ENCODE assay signal across 15 cellular contexts in the genomic region with DNA sequence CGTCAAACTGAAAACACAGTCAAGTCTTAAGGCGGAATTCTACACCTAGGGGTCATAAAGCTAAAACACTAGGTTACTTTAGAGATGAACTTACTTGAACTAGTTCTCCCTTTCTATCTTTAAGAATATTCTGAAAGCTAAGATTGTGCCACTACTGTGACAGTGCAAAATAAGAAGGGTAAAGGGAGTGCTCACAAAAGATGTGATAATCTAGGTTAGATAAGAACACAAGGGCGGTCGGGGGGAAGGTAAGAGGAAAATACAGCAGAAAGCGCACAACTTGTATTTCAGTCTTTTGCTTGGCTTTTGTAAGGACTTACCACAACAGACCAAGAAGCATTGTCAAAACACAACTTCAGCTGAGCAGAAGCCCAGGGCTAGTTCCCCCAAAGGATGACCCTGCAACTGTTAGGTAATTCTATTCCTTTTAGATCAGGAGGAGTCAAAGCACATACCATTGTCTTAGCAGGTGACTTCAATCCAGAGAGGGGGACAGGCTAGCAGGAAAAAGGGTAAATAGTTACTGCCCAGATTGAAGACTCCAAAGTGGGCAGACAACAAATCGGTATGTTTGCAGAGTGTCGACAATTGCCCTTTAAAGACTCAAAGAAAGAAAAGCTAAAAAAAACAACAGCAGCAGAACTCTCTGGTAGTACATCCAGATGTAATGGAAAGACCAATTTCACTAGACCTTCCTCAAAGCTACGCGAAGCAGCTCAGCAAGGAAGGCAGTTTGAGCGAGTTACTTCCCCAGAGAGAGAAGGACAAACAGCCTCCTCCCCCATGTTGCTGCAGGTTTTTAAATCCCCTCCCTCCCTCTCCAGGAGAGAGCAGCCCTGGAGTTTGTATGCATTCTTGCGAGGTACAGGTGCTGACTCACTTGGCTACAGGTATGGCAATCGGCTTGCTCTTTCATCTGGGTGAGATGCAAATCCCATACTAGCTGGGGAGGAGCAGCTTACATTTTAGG. TPM values are rescaled to one million over a fixed set of nuclear protein-coding genes. Genes with fewer than 3 reads are reported as not detected.
DNase-seq lines count a peak whose midpoint lies in the region; ATAC-seq and TF ChIP-seq lines count a peak whose summit lies in the region.
"Had no signal": no experiment of that assay in that cellular context is flagged by ENCODE, and none has a peak within 500 bp of the region (broad histone marks: within the 10 kb centered on the region; RNA-seq: fewer than 3 reads in every experiment).

No MANE protein-coding gene starts in this region.

- H3K9me3 Mint-ChIP-seq in CD4-positive, CD25-positive, alpha-beta regulatory T cell, result peaks cover 0 to 12% (median 3%) of the 10 kb centered on the region in 7 donors
- no peaks in the 10 kb centered on the region for H3K9me3 Mint-ChIP-seq in endodermal cell
- peaks cover 0 to 10% (median 4%) of the 10 kb centered on the region in 7 donors for H3K9me3 Mint-ChIP-seq in naive B cell

- peak overlapping the region; percentile 15 for H3K27ac ChIP-seq in CD4-positive, CD25-positive, alpha-beta regulatory T cell (ENCODE audit: insufficient read depth, low read length, poor library complexity, severe bottlenecking)
- H3K27ac ChIP-seq in HUES64 (ENCODE audit: low read depth, low read length), result peak overlapping the region; percentile 70
- H3K27ac ChIP-seq in endodermal cell (ENCODE audit: low read depth, low read length), result no peak overlapping the region
- H3K27ac ChIP-seq: prostate gland, testis had no signal

- peaks cover 27 to 90% (median 41%) of the 10 kb centered on the region in 4 donors for H3K4me1 Mint-ChIP-seq in CD4-positive, CD25-positive, alpha-beta regulatory T cell
- H3K4me1 Mint-ChIP-seq in endodermal cell, result peaks cover 65% of the 10 kb centered on the region
- peaks cover 48 to 57% (median 55%) of the 10 kb centered on the region in 3 donors for H3K4me1 Mint-ChIP-seq in naive B cell

- peaks cover 29% of the 10 kb centered on the region for H3K4me1 ChIP-seq in CD4-positive, CD25-positive, alpha-beta regulatory T cell (ENCODE audit: control insufficient read depth, insufficient read depth, low read length, poor library complexity, severe bottlenecking)
- H3K4me1 ChIP-seq in HUES64 (ENCODE audit: insufficient read depth, low read length) (peaks cover 45% of the 10 kb centered on the region), endodermal cell (ENCODE audit: control insufficient read depth, insufficient read depth, low read length) (peaks cover 2% of the 10 kb centered on the region)
- H3K4me1 ChIP-seq: prostate gland, testis had no signal

- no peaks in the 10 kb centered on the region for H3K27me3 ChIP-seq in CD4-positive, CD25-positive, alpha-beta regulatory T cell (ENCODE audit: control insufficient read depth, insufficient read depth, low read length)
- no peaks in the 10 kb centered on the region for H3K27me3 ChIP-seq in HUES64 (ENCODE audit: insufficient read depth, low read length)
- no peaks in the 10 kb centered on the region for H3K27me3 ChIP-seq in endodermal cell (ENCODE audit: control insufficient read depth, insufficient read depth, low read length, poor library complexity, severe bottlenecking)
- H3K27me3 ChIP-seq: testis had no signal

- 70% methylated on average over 12 of the region's 12 CpGs for WGBS in HUES64
- 74 to 75% methylated on average over 10 to 12 of the region's 12 CpGs for WGBS in endodermal cell (ENCODE audit: insufficient coverage in 1 of 2, insufficient read length in 1 of 2), 2 experiments

- H3K27ac Mint-ChIP-seq in CD4-positive, CD25-positive, alpha-beta regulatory T cell, result peak overlapping the region; percentile 15 to 89 (median 57)
- H3K27ac Mint-ChIP-seq in endodermal cell (peak overlapping the region; percentile 95), naive B cell (peak overlapping the region in 5 of 6 donors; percentile 77 to 94 (median 88))
- H3K27ac Mint-ChIP-seq: dendritic cell treated with granulocyte-macrophage colony-stimulating factor and Interleukin-4, amounts not matched to agents 40 ng/mL and 50 ng/mL, for 4 days had no signal

- H3K27me3 Mint-ChIP-seq in CD4-positive, CD25-positive, alpha-beta regulatory T cell, result no peaks in the 10 kb centered on the region
- H3K27me3 Mint-ChIP-seq in endodermal cell (ENCODE audit: insufficient read depth) (peaks cover under 1% of the 10 kb centered on the region), naive B cell (no peaks in the 10 kb centered on the region)
- H3K27me3 Mint-ChIP-seq: dendritic cell treated with granulocyte-macrophage colony-stimulating factor and Interleukin-4, amounts not matched to agents 40 ng/mL and 50 ng/mL, for 4 days had no signal

- peak overlapping the region in 2 of 4 donors; percentile 18 to 36 for H3K4me3 Mint-ChIP-seq in CD4-positive, CD25-positive, alpha-beta regulatory T cell
- H3K4me3 Mint-ChIP-seq in endodermal cell (peak overlapping the region; percentile 45), naive B cell (peak overlapping the region in 3 of 8 donors; percentile 21 to 53 (median 30))
- H3K4me3 Mint-ChIP-seq: dendritic cell treated with granulocyte-macrophage colony-stimulating factor and Interleukin-4, amounts not matched to agents 40 ng/mL and 50 ng/mL, for 4 days had no signal

- no peak for ATAC-seq in CD4-positive, CD25-positive, alpha-beta regulatory T cell (ENCODE audit: low read depth in 2 of 2)
- ATAC-seq in naive B cell (ENCODE audit: low read depth in 2 of 2) (no peak), GM21717 (IDR thresholded peaks at IDR 0.05; ENCODE audit: unreplicated experiment) (no peak), GM19395 (IDR thresholded peaks at IDR 0.05; ENCODE audit: unreplicated experiment) (no peak), GM19455 (IDR thresholded peaks at IDR 0.05; ENCODE audit: unreplicated experiment) (no peak)

- no peak for DNase-seq in CD4-positive, CD25-positive, alpha-beta regulatory T cell
- DNase-seq in endodermal cell (peak; percentile 93), naive B cell (no peak), COLO829 (ENCODE audit: low spot score) (no peak)
- DNase-seq: DND-41; IMR-90; NCI-H1105; stimulated activated CD4-positive, alpha-beta T cell treated with anti-CD3 and anti-CD28 coated beads, Interleukin-15, amount 100 ng/mL, for 24 hours; testis had no signal

- peaks cover 95% of the 10 kb centered on the region for H3K36me3 ChIP-seq in CD4-positive, CD25-positive, alpha-beta regulatory T cell (ENCODE audit: control insufficient read depth, insufficient read depth, low read length)
- H3K36me3 ChIP-seq in HUES64 (ENCODE audit: insufficient read depth, low read length) (no peaks in the 10 kb centered on the region), endodermal cell (ENCODE audit: control insufficient read depth, insufficient read depth, low read length) (no peaks in the 10 kb centered on the region)
- H3K36me3 ChIP-seq: prostate gland had no signal

- H3K4me3 ChIP-seq in CD4-positive, CD25-positive, alpha-beta regulatory T cell (ENCODE audit: low read depth, low read length), result peak overlapping the region; percentile 24
- H3K4me3 ChIP-seq in HUES64 (ENCODE audit: low read length) (peak overlapping the region; percentile 5; the same call in 1 of the 2 replicates), endodermal cell (ENCODE audit: low read length) (peak overlapping the region; percentile 32)
- H3K4me3 ChIP-seq: prostate gland, testis had no signal

- H3K9me3 ChIP-seq in CD4-positive, CD25-positive, alpha-beta regulatory T cell (ENCODE audit: control insufficient read depth in 2 of 2, low read length in 2 of 2), result peaks cover 0 to 5% of the 10 kb centered on the region in 2 experiments
- H3K9me3 ChIP-seq in HUES64 (ENCODE audit: insufficient read depth, low read depth, low read length), result no peaks in the 10 kb centered on the region
- peaks cover 11% of the 10 kb centered on the region for H3K9me3 ChIP-seq in endodermal cell (ENCODE audit: control insufficient read depth, low read length)
- H3K9me3 ChIP-seq: prostate gland, testis had no signal

- peak overlapping the region; percentile 50 for H3K9ac ChIP-seq in HUES64 (ENCODE audit: low read depth, low read length)
- no peak overlapping the region for H3K9ac ChIP-seq in endodermal cell (ENCODE audit: extremely low read depth, low read length, poor library complexity, severe bottlenecking)

- TF ChIP-seq CTCF in endodermal cell (conservative IDR thresholded peaks at IDR 0.05), result no peak

- H3K36me3 Mint-ChIP-seq in CD4-positive, CD25-positive, alpha-beta regulatory T cell, result peaks cover 87% of the 10 kb centered on the region
- H3K36me3 Mint-ChIP-seq in endodermal cell (ENCODE audit: low read depth) (peaks cover 3% of the 10 kb centered on the region), naive B cell (peaks cover 34 to 53% of the 10 kb centered on the region in 2 donors)

RNA-seq across cellular contexts. Expression of a gene that starts 59.0 kb away (rescaled TPM):
- total RNA-seq in CD4-positive, CD25-positive, alpha-beta regulatory T cell, result 364 TPM
- polyA plus RNA-seq in CD4-positive, CD25-positive, alpha-beta regulatory T cell, result 100 to 1,000 TPM; 320 to 435 (median 407) TPM
- polyA plus RNA-seq in HUES64 (2013, experiment 1 of 2), result 8.8 TPM
- 8.8 TPM for polyA plus RNA-seq in HUES64 (2013, experiment 2 of 2)
- 10 to 100 TPM in 1 of 2 donors, 1 to 10 TPM in 1; 9.3 to 10.4 TPM for total RNA-seq in endodermal cell
- polyA plus RNA-seq in endodermal cell (2013, experiment 1 of 2), result 7.0 TPM
- 6.5 TPM for polyA plus RNA-seq in endodermal cell (2013, experiment 2 of 2)
- 100 to 1,000 TPM; 464 to 666 (median 484) TPM for polyA plus RNA-seq in naive B cell (ENCODE audit: low read depth in 6 of 6)

Comparison
In these comparisons a context has a peak if more than half of its experiments do, and no peak if none do; other contexts are left out.
1. RNA of a gene that starts 59.0 kb away (total RNA-seq): 364 TPM in CD4-positive, CD25-positive, alpha-beta regulatory T cell (single experiment); 9.3 to 10.4 TPM in endodermal cell; every median in the first group is over 10 times any median in the second.
2. Peak in every context shown above with its lines, with median percentiles within 50 percentile points of each other: H3K4me3 ChIP-seq and H3K27ac Mint-ChIP-seq.